Comparison of ENCODE assay signal across 21 cellular contexts in the genomic region with DNA sequence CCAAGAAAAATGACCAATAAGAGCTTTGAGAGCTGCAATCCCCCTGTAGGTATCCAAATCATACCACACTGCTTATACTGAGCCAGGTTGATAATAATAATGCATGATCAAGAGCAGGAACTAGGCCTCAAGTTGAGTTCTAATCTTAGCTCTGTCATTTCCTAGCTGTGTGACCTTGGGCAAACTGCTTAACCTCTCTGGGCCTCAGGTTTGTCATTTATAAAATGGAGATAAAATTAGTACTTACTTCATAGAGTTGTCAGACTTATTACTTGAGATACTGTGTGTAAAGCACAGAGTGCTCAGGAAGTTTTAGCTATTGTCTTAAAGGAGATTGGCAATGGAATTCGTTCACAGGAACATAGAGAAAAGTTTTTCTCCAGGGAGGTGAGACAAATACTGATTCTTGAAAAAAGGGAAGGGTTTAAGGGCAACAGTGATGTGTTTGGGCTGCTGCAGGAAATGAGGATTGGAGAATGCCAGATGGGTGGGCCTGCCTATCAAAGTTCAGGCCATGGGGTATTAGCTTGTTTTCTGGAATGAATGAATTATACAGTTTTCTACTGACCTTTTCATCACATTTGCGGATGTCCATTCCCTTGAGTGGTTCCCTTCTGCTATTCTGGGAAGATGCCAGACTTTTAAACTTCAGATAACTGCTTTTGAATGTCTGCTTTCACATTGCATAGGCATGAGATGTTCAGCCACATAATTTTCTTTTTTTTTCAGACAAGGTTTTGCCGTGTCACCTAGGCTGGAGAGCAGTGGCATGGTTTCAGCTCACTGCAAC. TPM values are rescaled to one million over a fixed set of nuclear protein-coding genes. Genes with fewer than 3 reads are reported as not detected.
A peak's percentile ranks its signal among the peaks of the same experiment; 100 is the strongest.
DNase-seq lines count a peak whose midpoint lies in the region; ATAC-seq, FAIRE-seq and TF ChIP-seq lines count a peak whose summit lies in the region.
"Had no signal": no experiment of that assay in that cellular context is flagged by ENCODE, and none has a peak within 500 bp of the region (broad histone marks: within the 10 kb centered on the region; RNA-seq: fewer than 3 reads in every experiment).

No MANE protein-coding gene starts in this region.

- H3K36me3 ChIP-seq in SJCRH30 (peaks cover 2% of the 10 kb centered on the region; the same call in 1 of the 2 replicates), endothelial cell of umbilical vein (ENCODE audit: control insufficient read depth in 2 of 2, extremely low read depth in 1 of 2, insufficient read depth in 2 of 2, low read length in 2 of 2) (peaks cover 0 to 5% of the 10 kb centered on the region in 2 experiments)
- H3K36me3 ChIP-seq in naive thymus-derived CD4-positive, alpha-beta T cell (ENCODE audit: control insufficient read depth in 2 of 3, insufficient read depth in 3 of 3, low read length in 3 of 3): peaks cover 0 to 21% (median 0%) of the 10 kb centered on the region in 3 experiments
- H3K36me3 ChIP-seq: colonic mucosa, neural progenitor cell had no signal

- BruUV-seq in endothelial cell of umbilical vein (replicated peaks; lab: Mats Ljungman, UMichigan): no TSS peak

- H2AFZ ChIP-seq in endothelial cell of umbilical vein (ENCODE audit: low read depth, low read length): no peak overlapping the region
- H2AFZ ChIP-seq: neural progenitor cell had no signal

- dilution Hi-C loops in endothelial cell of umbilical vein (cut with MboI; ENCODE audit: extremely low pct_ligation_motif_present, low sequenced_read_pairs): no loop called here

- H3K27ac Mint-ChIP-seq in naive thymus-derived CD4-positive, alpha-beta T cell: no peak overlapping the region
- no peak overlapping the region for H3K27ac Mint-ChIP-seq in activated CD8-positive, alpha-beta memory T cell treated with anti-CD3 and anti-CD28 coated beads, Interleukin-2, amount 10 ng/mL, durations not matched to agents 7 days and 5 days
- H3K27ac Mint-ChIP-seq: CD4-positive, alpha-beta memory T cell; endodermal cell had no signal

- peaks cover 0 to 15% (median 12%) of the 10 kb centered on the region in 5 donors for H3K36me3 Mint-ChIP-seq in naive thymus-derived CD4-positive, alpha-beta T cell
- peaks cover 9% of the 10 kb centered on the region for H3K36me3 Mint-ChIP-seq in activated CD8-positive, alpha-beta memory T cell treated with anti-CD3 and anti-CD28 coated beads, Interleukin-2, amount 10 ng/mL, durations not matched to agents 7 days and 5 days
- H3K36me3 Mint-ChIP-seq: neural progenitor cell had no signal

- peak overlapping the region; percentile 21; the same call in 1 of the 2 replicates for H3K27ac ChIP-seq in SJCRH30
- H3K27ac ChIP-seq in endothelial cell of umbilical vein (ENCODE audit: insufficient read depth, low read depth, low read length): no peak overlapping the region
- H3K27ac ChIP-seq in naive thymus-derived CD4-positive, alpha-beta T cell (ENCODE audit: low read depth, low read length): no peak overlapping the region
- H3K27ac ChIP-seq: ascending aorta, colonic mucosa, neural progenitor cell, psoas muscle had no signal

- peaks cover 0 to 6% (median 0%) of the 10 kb centered on the region in 5 donors for H3K27me3 Mint-ChIP-seq in naive thymus-derived CD4-positive, alpha-beta T cell
- peaks cover 7% of the 10 kb centered on the region for H3K27me3 Mint-ChIP-seq in activated CD8-positive, alpha-beta memory T cell treated with anti-CD3 and anti-CD28 coated beads, Interleukin-2, amount 10 ng/mL, durations not matched to agents 7 days and 5 days

- intact Hi-C loops in endothelial cell of umbilical vein (cut with micrococcal nuclease): no loop called here
- intact Hi-C loops in naive thymus-derived CD4-positive, alpha-beta T cell (cut with micrococcal nuclease): no loop called here

- no peaks in the 10 kb centered on the region for H4K20me1 ChIP-seq in endothelial cell of umbilical vein (replicated peaks; ENCODE audit: control insufficient read depth, extremely low read depth, insufficient read depth, low read length)

- no peak overlapping the region for H3K4me3 Mint-ChIP-seq in naive thymus-derived CD4-positive, alpha-beta T cell
- H3K4me3 Mint-ChIP-seq in activated CD8-positive, alpha-beta memory T cell treated with anti-CD3 and anti-CD28 coated beads, Interleukin-2, amount 10 ng/mL, durations not matched to agents 7 days and 5 days: no peak overlapping the region
- H3K4me3 Mint-ChIP-seq: CD4-positive, alpha-beta memory T cell; endodermal cell; neural progenitor cell had no signal

- no peak for ATAC-seq in naive thymus-derived CD4-positive, alpha-beta T cell
- ATAC-seq in activated CD8-positive, alpha-beta memory T cell treated with anti-CD3 and anti-CD28 coated beads, Interleukin-2, amount 10 ng/mL, durations not matched to agents 7 days and 5 days: no peak
- no peak for ATAC-seq in HG02642 (IDR thresholded peaks at IDR 0.05; ENCODE audit: poor library complexity, unreplicated experiment)
- ATAC-seq: psoas muscle had no signal

- no peak overlapping the region for H3K4me3 ChIP-seq in AG09309 (ENCODE audit: control insufficient read depth, low read depth, low read length)
- H3K4me3 ChIP-seq in SJCRH30: no peak overlapping the region
- no peak overlapping the region for H3K4me3 ChIP-seq in endothelial cell of umbilical vein (replicated peaks in 1 of 3; ENCODE audit: insufficient read depth in 1 of 3, low read depth in 1 of 3, low read length in 3 of 3)
- no peak overlapping the region for H3K4me3 ChIP-seq in naive thymus-derived CD4-positive, alpha-beta T cell (ENCODE audit: low read length)
- H3K4me3 ChIP-seq: ascending aorta, colonic mucosa, neural progenitor cell, psoas muscle had no signal

- peaks cover 0 to 2% (median 0%) of the 10 kb centered on the region in 11 donors for H3K9me3 Mint-ChIP-seq in naive thymus-derived CD4-positive, alpha-beta T cell
- H3K9me3 Mint-ChIP-seq in activated CD8-positive, alpha-beta memory T cell treated with anti-CD3 and anti-CD28 coated beads, Interleukin-2, amount 10 ng/mL, durations not matched to agents 7 days and 5 days (ENCODE audit: low read depth): no peaks in the 10 kb centered on the region
- H3K9me3 Mint-ChIP-seq: CD4-positive, alpha-beta memory T cell; endodermal cell; neural progenitor cell had no signal

- no peak overlapping the region for H3K9ac ChIP-seq in endothelial cell of umbilical vein (replicated peaks; ENCODE audit: extremely low read depth, insufficient read depth, low read length)
- H3K9ac ChIP-seq: neural progenitor cell had no signal

- H3K4me1 ChIP-seq in SJCRH30: peaks cover 17% of the 10 kb centered on the region
- H3K4me1 ChIP-seq in endothelial cell of umbilical vein (ENCODE audit: control insufficient read depth, extremely low read depth, insufficient read depth, low read length): no peaks in the 10 kb centered on the region
- H3K4me1 ChIP-seq in naive thymus-derived CD4-positive, alpha-beta T cell (ENCODE audit: control insufficient read depth in 2 of 2, insufficient read depth in 2 of 2, low read length in 2 of 2): no peaks in the 10 kb centered on the region
- H3K4me1 ChIP-seq: ascending aorta, colonic mucosa, neural progenitor cell, psoas muscle had no signal

- peak; percentile 42 for DNase-seq in AG09309 (ENCODE audit: low read depth)
- peak in 1 of 2 experiments; percentile 36 for DNase-seq in SJCRH30
- peak; percentile 16 for DNase-seq in endothelial cell of umbilical vein (ENCODE audit: low read depth, low spot score)
- DNase-seq in kidney glomerular epithelial cell (lab: John Stamatoyannopoulos, UW): peak; percentile 29
- DNase-seq in naive thymus-derived CD4-positive, alpha-beta T cell: no peak
- DNase-seq in activated CD8-positive, alpha-beta memory T cell treated with anti-CD3 and anti-CD28 coated beads, Interleukin-2, amount 10 ng/mL, durations not matched to agents 7 days and 5 days: no peak
- no peak for DNase-seq in NCI-H1092 (lab: John Stamatoyannopoulos, UW)
- DNase-seq: ACHN; activated CD4-positive, alpha-beta T cell treated with anti-CD3 and anti-CD28 coated beads, Interleukin-2, amount 50 U/mL, for 48 hours; activated naive CD4-positive, alpha-beta T cell; activated T-cell treated with anti-CD3 and anti-CD28 coated beads for 4 hours; CD4-positive, alpha-beta memory T cell; colonic mucosa; endodermal cell; NCI-H187; NCI-H345; psoas muscle; RPMI8226 had no signal

- no peak for FAIRE-seq in endothelial cell of umbilical vein (lab: Jason Lieb, UNC)

- no peaks in the 10 kb centered on the region for H3K79me2 ChIP-seq in endothelial cell of umbilical vein (ENCODE audit: control insufficient read depth, insufficient read depth, low read length)

- CTCF ChIA-PET in endothelial cell of umbilical vein (lab: Charles Lee): interaction anchor here (0.6 kb wide), 1 partner anchor 259 kb away, joined by 3 read pairs; no protein-coding TSS in a partner anchor
- CTCF ChIA-PET in naive thymus-derived CD4-positive, alpha-beta T cell (lab: Charles Lee): no interaction called here
- CTCF ChIA-PET in activated CD8-positive, alpha-beta memory T cell treated with anti-CD3 and anti-CD28 coated beads, Interleukin-2, amount 10 ng/mL, durations not matched to agents 7 days and 5 days (lab: Charles Lee): interaction anchor here (0.8 to 1.7 kb wide), 6 partner anchors 8 to 276 kb away, joined by 3 to 6 read pairs (median 4); a partner anchor contains a TSS

- H3K4me2 ChIP-seq in endothelial cell of umbilical vein (ENCODE audit: insufficient read depth, low read length): no peak overlapping the region
- H3K4me2 ChIP-seq: neural progenitor cell had no signal

- H3K9me3 ChIP-seq in SJCRH30 (replicated peaks): no peaks in the 10 kb centered on the region
- no peaks in the 10 kb centered on the region for H3K9me3 ChIP-seq in endothelial cell of umbilical vein (replicated peaks; ENCODE audit: control insufficient read depth, insufficient read depth, low read length)
- no peaks in the 10 kb centered on the region for H3K9me3 ChIP-seq in naive thymus-derived CD4-positive, alpha-beta T cell (ENCODE audit: control insufficient read depth in 2 of 3, low read length in 3 of 3)
- H3K9me3 ChIP-seq: ascending aorta, colonic mucosa, psoas muscle had no signal

- POLR2A ChIA-PET in endothelial cell of umbilical vein (lab: Charles Lee): no interaction called here
- POLR2A ChIA-PET in naive thymus-derived CD4-positive, alpha-beta T cell (lab: Charles Lee): interaction anchor here (0.6 to 1.2 kb wide), 3 partner anchors 66 to 113 kb away, joined by 3 read pairs; no protein-coding TSS in a partner anchor

- TF ChIP-seq CTCF in AG09309 (IDR thresholded peaks at IDR 0.05; ENCODE audit: control insufficient read depth, insufficient read depth, low read depth, low read length, missing control alignments): no peak
- TF ChIP-seq CTCF in endothelial cell of umbilical vein (IDR thresholded peaks at IDR 0.05; ENCODE audit: extremely low read depth in 1 of 2, insufficient read depth in 1 of 2, low read depth in 1 of 2, low read length in 2 of 2): no peak

- peaks cover 0 to 4% (median 0%) of the 10 kb centered on the region in 7 donors for H3K4me1 Mint-ChIP-seq in naive thymus-derived CD4-positive, alpha-beta T cell
- peaks cover 1% of the 10 kb centered on the region for H3K4me1 Mint-ChIP-seq in activated CD8-positive, alpha-beta memory T cell treated with anti-CD3 and anti-CD28 coated beads, Interleukin-2, amount 10 ng/mL, durations not matched to agents 7 days and 5 days
- H3K4me1 Mint-ChIP-seq: CD4-positive, alpha-beta memory T cell; endodermal cell; neural progenitor cell had no signal

- H3K9me1 ChIP-seq in endothelial cell of umbilical vein (replicated peaks; ENCODE audit: control insufficient read depth, extremely low read depth, insufficient read depth, low read length): no peaks in the 10 kb centered on the region

- H3K27me3 ChIP-seq in SJCRH30 (no peaks in the 10 kb centered on the region), endothelial cell of umbilical vein (ENCODE audit: control insufficient read depth in 2 of 2, insufficient read depth in 2 of 2, low read length in 2 of 2) (no peaks in the 10 kb centered on the region)
- H3K27me3 ChIP-seq in naive thymus-derived CD4-positive, alpha-beta T cell (ENCODE audit: control insufficient read depth in 2 of 2, insufficient read depth in 2 of 2, low read length in 2 of 2): no peaks in the 10 kb centered on the region
- H3K27me3 ChIP-seq: ascending aorta, colonic mucosa had no signal

- TF ChIP-seq POLR2A in endothelial cell of umbilical vein (IDR thresholded peaks at IDR 0.05; ENCODE audit: low read depth, low read length): no peak

RNA-seq across cellular contexts. Expression of a gene that starts 10.2 kb away (rescaled TPM):
- total RNA-seq in SJCRH30 (2014; rRNA removed; shearing (Covaris generic)): 81.5 and 83.0 TPM in 2 replicates
- total RNA-seq in endothelial cell of umbilical vein: 217 and 222 TPM in 2 replicates
- 276 and 278 TPM in 2 replicates for polyA plus RNA-seq in endothelial cell of umbilical vein
- 260 and 263 TPM in 2 replicates for polyA plus RNA-seq in endothelial cell of umbilical vein (2011; cell fraction: cytosol; rRNA removed)
- 72.0 and 81.7 TPM in 2 replicates for polyA plus RNA-seq in endothelial cell of umbilical vein (2011; cell fraction: nucleus; rRNA removed)
- polyA plus RNA-seq in endothelial cell of umbilical vein (2012): 395 and 462 TPM in 2 replicates
- 420 and 442 TPM in 2 replicates for polyA minus RNA-seq in endothelial cell of umbilical vein
- polyA minus RNA-seq in endothelial cell of umbilical vein (2011; cell fraction: cytosol; rRNA and poly(A)+ RNA removed): 38.9 TPM
- 40.5 and 54.7 TPM in 2 replicates for polyA minus RNA-seq in endothelial cell of umbilical vein (2011; cell fraction: nucleus; rRNA and poly(A)+ RNA removed)
- total RNA-seq in naive thymus-derived CD4-positive, alpha-beta T cell: 100 to 1,000 TPM in 4 of 5 experiments, 10 to 100 TPM in 1; 61.8 to 170 (median 119) TPM
- polyA plus RNA-seq in naive thymus-derived CD4-positive, alpha-beta T cell: 100 to 1,000 TPM; 415 to 455 TPM
- total RNA-seq in activated CD8-positive, alpha-beta memory T cell treated with anti-CD3 and anti-CD28 coated beads, Interleukin-2, amount 10 ng/mL, durations not matched to agents 7 days and 5 days: 100 to 1,000 TPM; 110 to 144 TPM

RNA-seq across cellular contexts. Expression of a gene that starts 14.1 kb away (rescaled TPM):
- 65.6 and 71.2 TPM in 2 replicates for total RNA-seq in SJCRH30 (2014; rRNA removed; shearing (Covaris generic))
- 57.4 and 62.9 TPM in 2 replicates for total RNA-seq in endothelial cell of umbilical vein
- polyA plus RNA-seq in endothelial cell of umbilical vein: 63.5 and 78.3 TPM in 2 replicates
- 120 and 121 TPM in 2 replicates for polyA plus RNA-seq in endothelial cell of umbilical vein (2011; cell fraction: cytosol; rRNA removed)
- 37.8 and 41.6 TPM in 2 replicates for polyA plus RNA-seq in endothelial cell of umbilical vein (2011; cell fraction: nucleus; rRNA removed)
- 66.0 and 106 TPM in 2 replicates for polyA plus RNA-seq in endothelial cell of umbilical vein (2012)
- 36.3 and 41.4 TPM in 2 replicates for polyA minus RNA-seq in endothelial cell of umbilical vein
- 36.6 TPM for polyA minus RNA-seq in endothelial cell of umbilical vein (2011; cell fraction: cytosol; rRNA and poly(A)+ RNA removed)
- polyA minus RNA-seq in endothelial cell of umbilical vein (2011; cell fraction: nucleus; rRNA and poly(A)+ RNA removed): 5.0 and 5.1 TPM in 2 replicates
- total RNA-seq in naive thymus-derived CD4-positive, alpha-beta T cell: 10 to 100 TPM in 3 of 5 experiments, 1 to 10 TPM in 2; 9.6 to 40.0 (median 12.9) TPM
- polyA plus RNA-seq in naive thymus-derived CD4-positive, alpha-beta T cell: 10 to 100 TPM; 29.7 to 37.1 TPM
- 10 to 100 TPM; 44.4 to 52.0 TPM for total RNA-seq in activated CD8-positive, alpha-beta memory T cell treated with anti-CD3 and anti-CD28 coated beads, Interleukin-2, amount 10 ng/mL, durations not matched to agents 7 days and 5 days

Comparison
In these comparisons a context has a peak if more than half of its experiments do, and no peak if none do; other contexts are left out.
1. DNase-seq: peak in AG09309 (single experiment), endothelial cell of umbilical vein (single experiment) and kidney glomerular epithelial cell (single experiment); none in naive thymus-derived CD4-positive, alpha-beta T cell (0 of 9), activated CD8-positive, alpha-beta memory T cell treated with anti-CD3 and anti-CD28 coated beads, Interleukin-2, amount 10 ng/mL, durations not matched to agents 7 days and 5 days (single experiment) and NCI-H1092 (single experiment).